17 cellular contexts compared by ENCODE assay signal in genomic region chr20:1953616-1954015, GRCh38. TPM values are rescaled to one million over a fixed set of nuclear protein-coding genes. Genes with fewer than 3 reads are reported as not detected.
"Had no signal": no experiment of that assay in that cellular context is flagged by ENCODE, and none has a peak within 500 bp of the region (broad histone marks: within the 10 kb centered on the region; RNA-seq: fewer than 3 reads in every experiment).

No MANE protein-coding gene starts in this region.

- H3K36me3 ChIP-seq: ascending aorta, esophagus muscularis mucosa, sigmoid colon, suprapubic skin, upper lobe of left lung had no signal

- DNase-seq: activated CD4-positive, alpha-beta memory T cell treated with anti-CD3 and anti-CD28 coated beads for 36 hours; glutamatergic neuron; left cardiac atrium; sigmoid colon; stimulated activated CD4-positive, alpha-beta T cell treated with anti-CD3 and anti-CD28 coated beads, Interleukin-12 subunit alpha, Interleukin-12 subunit beta, amount 100 ng/mL, for 4 hours; stimulated activated naive CD8-positive, alpha-beta T cell treated with anti-CD3 and anti-CD28 coated beads, Interleukin-15, Interleukin-2, amounts not matched to agents 100 U/mL and 50 U/mL, for 24 hours had no signal

- H3K27me3 ChIP-seq: ascending aorta, sigmoid colon, suprapubic skin, upper lobe of left lung had no signal

- H3K9me3 ChIP-seq: ascending aorta, esophagus muscularis mucosa, sigmoid colon, suprapubic skin, upper lobe of left lung had no signal

- H3K4me3 Mint-ChIP-seq: activated CD4-positive, alpha-beta memory T cell treated with anti-CD3 and anti-CD28 coated beads for 36 hours; nephron; T-helper 2 cell treated with Interferon-gamma antibody and Interleukin-4, amounts not matched to agents 5 μg/mL and 100 μg/mL, for 36 hours had no signal

- FAIRE-seq: bronchial epithelial cell had no signal

- H3K27ac ChIP-seq: ascending aorta, esophagus muscularis mucosa, sigmoid colon, suprapubic skin had no signal

- H3K4me1 ChIP-seq: ascending aorta, esophagus muscularis mucosa had no signal

- H3K27ac Mint-ChIP-seq: activated CD4-positive, alpha-beta memory T cell treated with anti-CD3 and anti-CD28 coated beads for 36 hours; nephron; T-helper 2 cell treated with Interferon-gamma antibody and Interleukin-4, amounts not matched to agents 5 μg/mL and 100 μg/mL, for 36 hours had no signal

- H3K9me3 Mint-ChIP-seq: activated CD4-positive, alpha-beta memory T cell treated with anti-CD3 and anti-CD28 coated beads for 36 hours; nephron; T-helper 2 cell treated with Interferon-gamma antibody and Interleukin-4, amounts not matched to agents 5 μg/mL and 100 μg/mL, for 36 hours had no signal

- H3K36me3 Mint-ChIP-seq: activated CD4-positive, alpha-beta memory T cell treated with anti-CD3 and anti-CD28 coated beads for 36 hours had no signal

- H3K4me3 ChIP-seq: ascending aorta, esophagus muscularis mucosa, sigmoid colon, suprapubic skin, upper lobe of left lung had no signal

RNA-seq across cellular contexts. Expression of gene PDYN, which starts 40.2 kb away (rescaled TPM):
- total RNA-seq: activated CD4-positive, alpha-beta memory T cell treated with anti-CD3 and anti-CD28 coated beads for 36 hours; ascending aorta; bronchial epithelial cell; esophagus muscularis mucosa; fibroblast of villous mesenchyme; left cardiac atrium; lung microvascular endothelial cell; omental fat pad; pulmonary artery endothelial cell; sigmoid colon; suprapubic skin; upper lobe of left lung had no signal
- polyA plus RNA-seq: sigmoid colon had no signal

RNA-seq across cellular contexts. Expression of gene SIRPA, which starts 58.4 kb away (rescaled TPM):
- total RNA-seq: activated CD4-positive, alpha-beta memory T cell treated with anti-CD3 and anti-CD28 coated beads for 36 hours had no signal
